8 cellular contexts compared by ENCODE assay signal in genomic region chr6:135179920-135180457, GRCh38. TPM values are rescaled to one million over a fixed set of nuclear protein-coding genes. Genes with fewer than 3 reads are reported as not detected.
DNase-seq lines count a peak whose midpoint lies in the region; ATAC-seq and TF ChIP-seq lines count a peak whose summit lies in the region.

No MANE protein-coding gene starts in this region.

- H3K4me3 ChIP-seq in GM08714 (ENCODE audit: low read length) = peak overlapping the region; percentile 77
- H3K4me3 ChIP-seq in MM.1S (ENCODE audit: low read length) = peak overlapping the region; percentile 47; the same call in 1 of the 2 replicates
- peak overlapping the region; percentile 75 for H3K4me3 ChIP-seq in psoas muscle

- peak overlapping the region; percentile 50 for H3K4me3 Mint-ChIP-seq in chondrocyte (ENCODE audit: unreplicated experiment)

- no peaks in the 10 kb centered on the region for H3K9me2 ChIP-seq in MM.1S (replicated peaks; ENCODE audit: insufficient read depth, low read length)

- peaks cover 11% of the 10 kb centered on the region for H3K27me3 Mint-ChIP-seq in chondrocyte (ENCODE audit: low read depth)

- H3K27ac Mint-ChIP-seq in chondrocyte (ENCODE audit: unreplicated experiment) = no peak overlapping the region

- no peak overlapping the region; the same call in 1 of the 2 replicates for H3K9ac ChIP-seq in MM.1S (ENCODE audit: low read length)

- 23 to 27% (median 25%) methylated on average over 8 of the region's 8 CpGs for WGBS in psoas muscle, 3 donors

- H3K4me2 ChIP-seq in MM.1S (ENCODE audit: low read depth, low read length) = peak overlapping the region; percentile 61; the same call in 1 of the 2 replicates

- intact Hi-C loops in psoas muscle (cut with DNase I) = no loop called here
- intact Hi-C loops in posterior cingulate gyrus (cut with DNase I) = loop anchor here (10.0 kb wide), 1 partner anchor 125 kb away; the partner anchor contains the start of gene HBS1L

- peak; percentile 26 for DNase-seq in MM.1S
- DNase-seq in chondrocyte (ENCODE audit: low spot score) = no peak
- no peak for DNase-seq in psoas muscle
- DNase-seq in dedifferentiated amniotic fluid mesenchymal stem cell (ENCODE audit: extremely low spot score) = no peak
- no peak for DNase-seq in HuH-7 (ENCODE audit: low spot score)
- no peak for DNase-seq in posterior cingulate gyrus

- no peak overlapping the region for H2AFZ ChIP-seq in MM.1S (ENCODE audit: low read length)

- TF ChIP-seq CTCF in MM.1S (IDR thresholded peaks at IDR 0.05; ENCODE audit: low read length) (no peak), chondrocyte (IDR thresholded peaks at IDR 0.05) (no peak), psoas muscle (IDR thresholded peaks at IDR 0.05) (no peak)

- peaks cover 31% of the 10 kb centered on the region for H3K79me2 ChIP-seq in MM.1S (ENCODE audit: low read length)

- H3F3A ChIP-seq in MM.1S (ENCODE audit: insufficient read depth, low read length) = peaks cover 30% of the 10 kb centered on the region

- H3K36me3 ChIP-seq in MM.1S (replicated peaks; ENCODE audit: insufficient read depth, low read length) = no peaks in the 10 kb centered on the region
- H3K36me3 ChIP-seq in psoas muscle (ENCODE audit: insufficient read depth in 1 of 2, low read depth in 1 of 2) = no peaks in the 10 kb centered on the region

- no peaks in the 10 kb centered on the region for H3K4me1 ChIP-seq in MM.1S (ENCODE audit: low read length)
- H3K4me1 ChIP-seq in psoas muscle = peaks cover 21% of the 10 kb centered on the region

- H3K9me3 ChIP-seq in MM.1S (replicated peaks; ENCODE audit: insufficient read depth, low read length) (no peaks in the 10 kb centered on the region), psoas muscle (no peaks in the 10 kb centered on the region)

- H3K27ac ChIP-seq in MM.1S (ENCODE audit: low read length) (no peak overlapping the region), psoas muscle (no peak overlapping the region)

- H3K27me3 ChIP-seq in MM.1S (replicated peaks; ENCODE audit: insufficient read depth, low read length) (no peaks in the 10 kb centered on the region), psoas muscle (ENCODE audit: insufficient read depth in 3 of 3, low read length in 2 of 3) (peaks cover 0 to 36% (median 14%) of the 10 kb centered on the region in 3 donors)

- H3K36me3 Mint-ChIP-seq in chondrocyte (ENCODE audit: low read depth) = no peaks in the 10 kb centered on the region

- peaks cover 9% of the 10 kb centered on the region for H3K9me3 Mint-ChIP-seq in chondrocyte (ENCODE audit: low read depth)

- no peaks in the 10 kb centered on the region for H4K20me1 ChIP-seq in MM.1S (ENCODE audit: insufficient read depth, low read length)

- peaks cover 27% of the 10 kb centered on the region for H3K4me1 Mint-ChIP-seq in chondrocyte (ENCODE audit: low read depth)

- ATAC-seq in psoas muscle (no peak), GM19452 (IDR thresholded peaks at IDR 0.05; ENCODE audit: unreplicated experiment) (no peak)

RNA-seq across cellular contexts. Expression of gene MYB, which starts 1.1 kb away (rescaled TPM):
- total RNA-seq in chondrocyte (0.13 to 0.51 TPM (median 0.20 TPM) in 3 replicates), psoas muscle (under 1 TPM in 1 of 4 donors, not detected in 3; 0.28 TPM)
- polyA plus RNA-seq in psoas muscle = under 1 TPM; 0.04 to 0.07 (median 0.04) TPM
